ENCODE assay signal across 8 cellular contexts in genomic region chr10:78520737-78521430, GRCh38.
DNase-seq lines count a peak whose midpoint lies in the region; ATAC-seq and TF ChIP-seq lines count a peak whose summit lies in the region.

No MANE protein-coding gene starts in this region.

- H3K4me1 ChIP-seq in PC-3 (ENCODE audit: insufficient read depth, low read length): peaks cover 31% of the 10 kb centered on the region

- DNase-seq in stimulated activated CD4-positive, alpha-beta T cell treated with anti-CD3 and anti-CD28 coated beads, Interleukin-1b, Interleukin-23, amount 100 ng/mL, for 48 hours: peak; percentile 42
- no peak for DNase-seq in stimulated activated CD4-positive, alpha-beta T cell treated with anti-CD3 and anti-CD28 coated beads, Interleukin-2, amount 100 ng/mL, for 24 hours
- DNase-seq in PC-3: peak; percentile 100
- peak; percentile 41 for DNase-seq in fibroblast of mammary gland (ENCODE audit: low read depth)
- no peak for DNase-seq in dorsolateral prefrontal cortex
- no peak for DNase-seq in natural killer cell
- no peak for DNase-seq in NK-92 treated with Interleukin-12 subunit alpha and Interleukin-12 subunit beta, amount 100 ng/mL, for 24 hours (lab: John Stamatoyannopoulos, UW)

- no peaks in the 10 kb centered on the region for H3K9me3 ChIP-seq in PC-3 (ENCODE audit: low read length)

- ATAC-seq in PC-3: peak; percentile 100
- ATAC-seq in natural killer cell: no peak
- no peak for ATAC-seq in HG02571 (IDR thresholded peaks at IDR 0.05; ENCODE audit: unreplicated experiment)

- intact Hi-C loops in PC-3 (cut with micrococcal nuclease) (loop anchor here (1.0 to 10.0 kb wide), 10 partner anchors 62 to 676 kb away; partner anchors contain the start of gene ZMIZ1), dorsolateral prefrontal cortex (cut with DNase I) (no loop called here), natural killer cell (cut with micrococcal nuclease) (no loop called here)

- no peak overlapping the region for H3K9ac ChIP-seq in PC-3 (ENCODE audit: low read length)

- no peaks in the 10 kb centered on the region for H3K4me1 Mint-ChIP-seq in natural killer cell

- BruUV-seq in PC-3 (replicated peaks; lab: Mats Ljungman, UMichigan): no TSS peak

- H3K4me3 ChIP-seq in PC-3 (ENCODE audit: low read length): no peak overlapping the region
- H3K4me3 ChIP-seq in fibroblast of mammary gland (ENCODE audit: control insufficient read depth, low read depth, low read length): no peak overlapping the region
- H3K4me3 ChIP-seq in dorsolateral prefrontal cortex: no peak overlapping the region

- POLR2A ChIA-PET in PC-3 (lab: Charles Lee; ENCODE audit: unreplicated experiment): interaction anchor here (0.5 kb wide), 1 partner anchor 47 kb away, joined by 3 read pairs; no protein-coding TSS in a partner anchor

- H3K27ac ChIP-seq in PC-3 (ENCODE audit: low read length) (peak overlapping the region; percentile 42), dorsolateral prefrontal cortex (no peak overlapping the region)

- no peaks in the 10 kb centered on the region for H3F3A ChIP-seq in PC-3 (ENCODE audit: low read length, unreplicated experiment)

- no peaks in the 10 kb centered on the region for H3K27me3 ChIP-seq in PC-3 (ENCODE audit: low read length)
- no peaks in the 10 kb centered on the region for H3K27me3 ChIP-seq in dorsolateral prefrontal cortex

- H3K9me3 Mint-ChIP-seq in natural killer cell: no peaks in the 10 kb centered on the region

- CTCF ChIA-PET in PC-3 (lab: Charles Lee): no interaction called here

- no peak overlapping the region for H3K4me3 Mint-ChIP-seq in natural killer cell

- no peaks in the 10 kb centered on the region for H3K79me2 ChIP-seq in PC-3 (ENCODE audit: low read length)

- 0 out of 2 replicates have a peak overlapping the region, but pooled peaks have one; percentile 0 for H2AFZ ChIP-seq in PC-3 (ENCODE audit: low read length)

- no peaks in the 10 kb centered on the region for H3K36me3 ChIP-seq in PC-3 (ENCODE audit: low read depth, low read length)

- H3K27me3 Mint-ChIP-seq in natural killer cell (ENCODE audit: low read depth in 2 of 2): peaks cover 8 to 21% of the 10 kb centered on the region in 2 donors

- no peaks in the 10 kb centered on the region for H4K20me1 ChIP-seq in PC-3 (ENCODE audit: low read length)

- no peaks in the 10 kb centered on the region for H3K9me2 ChIP-seq in PC-3 (replicated peaks; ENCODE audit: low read length)

- H3K36me3 Mint-ChIP-seq in natural killer cell: no peaks in the 10 kb centered on the region

- peak; percentile 99 for TF ChIP-seq CTCF in PC-3 (conservative IDR thresholded peaks at IDR 0.05; ENCODE audit: low read depth, low read length)
- TF ChIP-seq CTCF in fibroblast of mammary gland (conservative IDR thresholded peaks at IDR 0.05; ENCODE audit: control insufficient read depth, insufficient read depth, low read depth, low read length): peak; percentile 42
- peak in 9 of 56 donors; percentile 12 to 33 (median 17) for TF ChIP-seq CTCF in dorsolateral prefrontal cortex (IDR thresholded peaks at IDR 0.05 in 54 of 56, conservative IDR thresholded peaks at IDR 0.05 in 2 of 56; ENCODE audit: low read depth in 1 of 56, partially characterized antibody in 56 of 56)
- TF ChIP-seq CTCF in natural killer cell (IDR thresholded peaks at IDR 0.05): no peak

- H3K4me2 ChIP-seq in PC-3 (ENCODE audit: low read length): peak overlapping the region; percentile 5

- no peak overlapping the region for H3K27ac Mint-ChIP-seq in natural killer cell

Comparison
In these comparisons a context has a peak if more than half of its experiments do, and no peak if none do; other contexts are left out.
1. DNase-seq: peak in stimulated activated CD4-positive, alpha-beta T cell treated with anti-CD3 and anti-CD28 coated beads, Interleukin-1b, Interleukin-23, amount 100 ng/mL, for 48 hours (single experiment), PC-3 (single experiment) and fibroblast of mammary gland (single experiment); none in stimulated activated CD4-positive, alpha-beta T cell treated with anti-CD3 and anti-CD28 coated beads, Interleukin-2, amount 100 ng/mL, for 24 hours (0 of 2), dorsolateral prefrontal cortex (0 of 10), natural killer cell (single experiment) and NK-92 treated with Interleukin-12 subunit alpha and Interleukin-12 subunit beta, amount 100 ng/mL, for 24 hours (single experiment).